Comparison of ENCODE assay signal across 20 cellular contexts in genomic region chr4:182066037-182066436, GRCh38.
DNase-seq lines count a peak whose midpoint lies in the region; ATAC-seq, FAIRE-seq and TF ChIP-seq lines count a peak whose summit lies in the region.
"Had no signal": no experiment of that assay in that cellular context is flagged by ENCODE, and none has a peak within 500 bp of the region (broad histone marks: within the 10 kb centered on the region; RNA-seq: fewer than 3 reads in every experiment).

No MANE protein-coding gene starts in this region.

- H3K9me3 ChIP-seq in HepG2 (ENCODE audit: low read length) (no peaks in the 10 kb centered on the region), right lobe of liver (no peaks in the 10 kb centered on the region), K562 (replicated peaks; ENCODE audit: control insufficient read depth, insufficient read depth, low read depth, low read length) (no peaks in the 10 kb centered on the region; the same call in 1 of the 2 replicates)
- H3K9me3 ChIP-seq: A549, Caco-2 had no signal

- TF ChIP-seq POLR2A in HepG2 (IDR thresholded peaks at IDR 0.05; ENCODE audit: insufficient read depth in 1 of 2, low read depth in 2 of 2, low read length in 2 of 2) (no peak), right lobe of liver (IDR thresholded peaks at IDR 0.05) (no peak), K562 (conservative IDR thresholded peaks at IDR 0.05) (no peak)

- TF ChIP-seq CTCF in HepG2 (CRISPR knock-in tag; IDR thresholded peaks at IDR 0.05): no peak
- no peak for TF ChIP-seq CTCF in right lobe of liver (IDR thresholded peaks at IDR 0.05)
- TF ChIP-seq CTCF in K562 (IDR thresholded peaks at IDR 0.05 in 2 of 3, conservative IDR thresholded peaks at IDR 0.05 in 1 of 3; ENCODE audit: insufficient read depth in 2 of 3, low read depth in 1 of 3, low read length in 3 of 3): no peak

- WGBS in HepG2 (ENCODE audit: low lambda C conversion rate): 18% methylated on average over 7 of the region's 7 CpGs
- WGBS in right lobe of liver (ENCODE audit: insufficient coverage, low coverage, low lambda C conversion rate, missing lambda C conversion rate): 66% methylated on average over 7 of the region's 7 CpGs
- WGBS in K562 (ENCODE audit: insufficient coverage, low coverage, missing lambda C conversion rate): 11% methylated on average over 7 of the region's 7 CpGs

- POLR2A ChIA-PET in HepG2 (lab: Yijun Ruan, JAX): no interaction called here
- POLR2A ChIA-PET in K562 (lab: Yijun Ruan, JAX): no interaction called here

- CTCF ChIA-PET in HepG2 (lab: Yijun Ruan, JAX; ENCODE audit: low intra/inter-chr PET ratio, low total read pairs): no interaction called here
- CTCF ChIA-PET in K562 (lab: Yijun Ruan, JAX; ENCODE audit: low intra/inter-chr PET ratio): no interaction called here

- no peaks in the 10 kb centered on the region for H3K27me3 ChIP-seq in HepG2 (ENCODE audit: control insufficient read depth in 1 of 2, insufficient read depth in 2 of 2, low read length in 2 of 2)
- H3K27me3 ChIP-seq in right lobe of liver: no peaks in the 10 kb centered on the region
- H3K27me3 ChIP-seq in K562 (ENCODE audit: control insufficient read depth in 2 of 2, insufficient read depth in 2 of 2, low read length in 2 of 2): no peaks in the 10 kb centered on the region
- H3K27me3 ChIP-seq: BLaER1 treated with 17β-estradiol and CSF1 and Interleukin-3, amounts not matched to agents 10 nM and 100 nM had no signal

- no peaks in the 10 kb centered on the region for H3K9me1 ChIP-seq in K562 (ENCODE audit: control insufficient read depth, insufficient read depth, low read length)

- in situ Hi-C loops in HepG2 (cut with HindIII; ENCODE audit: extremely low pct_ligation_motif_present, low pct_unique_long_range_greater_than_20kb) (no loop called here), K562 (cut with MboI) (no loop called here)

- intact Hi-C loops in HepG2 (cut with micrococcal nuclease; ENCODE audit: unreplicated experiment) (no loop called here), right lobe of liver (cut with DNase I) (no loop called here), K562 (cut with micrococcal nuclease) (no loop called here)

- H3K79me2 ChIP-seq in HepG2 (ENCODE audit: insufficient read depth, low read length) (no peaks in the 10 kb centered on the region), K562 (ENCODE audit: control insufficient read depth, insufficient read depth, low read length) (no peaks in the 10 kb centered on the region)

- no peak overlapping the region for H3K4me3 ChIP-seq in HepG2 (replicated peaks in 1 of 3; ENCODE audit: insufficient read depth in 1 of 3, low read depth in 2 of 3, low read length in 3 of 3)
- no peak overlapping the region for H3K4me3 ChIP-seq in right lobe of liver
- H3K4me3 ChIP-seq in K562: no peak overlapping the region
- H3K4me3 ChIP-seq: A549; BLaER1 treated with 17β-estradiol and CSF1 and Interleukin-3, amounts not matched to agents 10 nM and 100 nM; GM12878 had no signal

- H2AFZ ChIP-seq in HepG2 (ENCODE audit: low read length) (no peak overlapping the region), K562 (ENCODE audit: low read depth, low read length) (no peak overlapping the region)

- no TSS peak for BruUV-seq in HepG2 (replicated peaks; lab: Mats Ljungman, UMichigan)
- no TSS peak for BruUV-seq in K562 (replicated peaks; lab: Mats Ljungman, UMichigan)

- H3K4me2 ChIP-seq in HepG2 (ENCODE audit: low read depth, low read length) (no peak overlapping the region), K562 (ENCODE audit: insufficient read depth, low read length) (peak overlapping the region; percentile 27; the same call in 1 of the 2 replicates)
- H3K4me2 ChIP-seq: A549; BLaER1 treated with 17β-estradiol and CSF1 and Interleukin-3, amounts not matched to agents 10 nM and 100 nM had no signal

- TF ChIP-seq EP300 in HepG2 (IDR thresholded peaks at IDR 0.05; ENCODE audit: low read depth in 2 of 2, low read length in 2 of 2): no peak
- no peak for TF ChIP-seq EP300 in HepG2 (CRISPR knock-in tag; IDR thresholded peaks at IDR 0.05; ENCODE audit: borderline replicate concordance)
- TF ChIP-seq EP300 in K562 (IDR thresholded peaks at IDR 0.05; ENCODE audit: low read length): no peak

- no peak overlapping the region for H3K9ac ChIP-seq in HepG2 (ENCODE audit: insufficient read depth, low read depth, low read length)
- no peak overlapping the region for H3K9ac ChIP-seq in K562 (ENCODE audit: insufficient read depth in 1 of 2, low read depth in 2 of 2, low read length in 2 of 2)
- H3K9ac ChIP-seq: BLaER1 treated with 17β-estradiol and CSF1 and Interleukin-3, amounts not matched to agents 10 nM and 100 nM had no signal

- H3K27ac ChIP-seq in HepG2 (ENCODE audit: extremely low read length, insufficient read depth, low read length) (no peak overlapping the region), right lobe of liver (no peak overlapping the region), K562 (ENCODE audit: extremely low read depth, low read depth, low read length) (no peak overlapping the region)
- H3K27ac ChIP-seq: 22Rv1; A549; BLaER1 treated with 17β-estradiol and CSF1 and Interleukin-3, amounts not matched to agents 10 nM and 100 nM; C4-2B had no signal

- H4K20me1 ChIP-seq in HepG2 (ENCODE audit: insufficient read depth, low read length) (no peaks in the 10 kb centered on the region), K562 (replicated peaks; ENCODE audit: control insufficient read depth, insufficient read depth, low read length) (no peaks in the 10 kb centered on the region)
- H4K20me1 ChIP-seq: BLaER1 treated with 17β-estradiol and CSF1 and Interleukin-3, amounts not matched to agents 10 nM and 100 nM had no signal

- H3K36me3 ChIP-seq in HepG2 (replicated peaks in 1 of 2; ENCODE audit: control insufficient read depth in 1 of 2, insufficient read depth in 2 of 2, low read length in 2 of 2): no peaks in the 10 kb centered on the region
- no peaks in the 10 kb centered on the region for H3K36me3 ChIP-seq in right lobe of liver
- H3K36me3 ChIP-seq in K562 (ENCODE audit: control insufficient read depth, insufficient read depth, low read length): no peaks in the 10 kb centered on the region
- H3K36me3 ChIP-seq: BLaER1 treated with 17β-estradiol and CSF1 and Interleukin-3, amounts not matched to agents 10 nM and 100 nM had no signal

- TF ChIP-seq RAD21 in HepG2 (CRISPR knock-in tag; IDR thresholded peaks at IDR 0.05) (no peak), K562 (CRISPR knock-in tag; conservative IDR thresholded peaks at IDR 0.05 in 1 of 2, IDR thresholded peaks at IDR 0.05 in 1 of 2) (no peak)

- no peak for DNase-seq in HepG2 (ENCODE audit: low spot score)
- no peak for DNase-seq in right lobe of liver
- no peak for DNase-seq in K562 (ENCODE audit: extremely low read depth in 1 of 4, low spot score in 3 of 4)
- no peak for DNase-seq in SK-N-DZ (ENCODE audit: low spot score)
- DNase-seq: AML-193; Caco-2; Calu3; CD4-positive, alpha-beta T cell; CD8-positive, alpha-beta T cell; DMS79 treated with DMSO at 0.1 percent for 48 hours had no signal

- ATAC-seq in HepG2 (no peak), right lobe of liver (no peak), K562 (no peak), HG03196 (IDR thresholded peaks at IDR 0.05; ENCODE audit: unreplicated experiment) (no peak)
- ATAC-seq: A549; CD8-positive, alpha-beta T cell; GM12878 had no signal

- FAIRE-seq in HepG2 (lab: Jason Lieb, UNC) (no peak), K562 (lab: Jason Lieb, UNC) (no peak)
- FAIRE-seq: A549, D721Med, G401.6, GM12878, GM12892, GM18507 had no signal

- no peaks in the 10 kb centered on the region for H3K4me1 ChIP-seq in HepG2 (ENCODE audit: insufficient read depth, low read length)
- no peaks in the 10 kb centered on the region for H3K4me1 ChIP-seq in right lobe of liver
- no peaks in the 10 kb centered on the region; a peak in 2 of 5 replicates for H3K4me1 ChIP-seq in K562 (replicated peaks in 1 of 2; ENCODE audit: control insufficient read depth in 2 of 2, insufficient read depth in 2 of 2, low read length in 2 of 2)
- H3K4me1 ChIP-seq: Caco-2 had no signal

TF ChIP-seq in HepG2, 621 proteins besides CTCF, POLR2A, EP300 and RAD21:
- TF ChIP-seq ATF7 (IDR thresholded peaks at IDR 0.05): peak; percentile 94
- no peak for TF ChIP-seq ATF7 (CRISPR knock-in tag; IDR thresholded peaks at IDR 0.05)
- TF ChIP-seq CREB1 (IDR thresholded peaks at IDR 0.05): peak; percentile 89
- TF ChIP-seq CREB1 (CRISPR knock-in tag; IDR thresholded peaks at IDR 0.05): no peak
- no peak for TF ChIP-seq ZFAT (CRISPR knock-in tag; conservative IDR thresholded peaks at IDR 0.05)

TF ChIP-seq in K562, 482 proteins besides CTCF, POLR2A, EP300 and RAD21:
- TF ChIP-seq ATF3 (IDR thresholded peaks at IDR 0.05): peak; percentile 25; the same call in 1 of the 2 replicates
- no peak for TF ChIP-seq ATF3 (CRISPR knock-in tag; conservative IDR thresholded peaks at IDR 0.05)
- no peak for TF ChIP-seq ZNF395 (CRISPR knock-in tag; IDR thresholded peaks at IDR 0.05)
